ENCODE assay signal across 1 cellular context in genomic region chr22:23217171-23218052, GRCh38.
TF ChIP-seq lines count a peak whose summit lies in the region.

No MANE protein-coding gene starts in this region.

TF ChIP-seq in GM23338, 12 proteins besides CTCF, POLR2A, EP300 and RAD21 (continued from another document):
- TF ChIP-seq ZNF462 (CRISPR knock-in tag; IDR thresholded peaks at IDR 0.05): no peak
